ENCODE assay signal across 9 cellular contexts in genomic region chr4:174156239-174156826, GRCh38.
A peak's percentile ranks its signal among the peaks of the same experiment; 100 is the strongest.
DNase-seq lines count a peak whose midpoint lies in the region; ATAC-seq, FAIRE-seq and TF ChIP-seq lines count a peak whose summit lies in the region.
"Had no signal": no experiment of that assay in that cellular context is flagged by ENCODE, and none has a peak within 500 bp of the region (broad histone marks: within the 10 kb centered on the region; RNA-seq: fewer than 3 reads in every experiment).

No MANE protein-coding gene starts in this region.

- no peaks in the 10 kb centered on the region for H4K20me1 ChIP-seq in endothelial cell of umbilical vein (replicated peaks; ENCODE audit: control insufficient read depth, extremely low read depth, insufficient read depth, low read length)

- no peak overlapping the region for H3K4me2 ChIP-seq in endothelial cell of umbilical vein (ENCODE audit: insufficient read depth, low read length)

- no peaks in the 10 kb centered on the region for H3K4me1 ChIP-seq in endothelial cell of umbilical vein (ENCODE audit: control insufficient read depth, extremely low read depth, insufficient read depth, low read length)

- H2AFZ ChIP-seq in endothelial cell of umbilical vein (ENCODE audit: low read depth, low read length): no peak overlapping the region

- DNase-seq in GM04504 (ENCODE audit: low read depth) (peak; percentile 24), HS-5 (ENCODE audit: low read depth) (peak; percentile 29), OCI-M1 (lab: John Stamatoyannopoulos, UW) (peak; percentile 88), endothelial cell of umbilical vein (ENCODE audit: low read depth, low spot score) (peak; percentile 62), neural crest cell (ENCODE audit: low read depth, low spot score) (no peak)
- DNase-seq in activated T-cell treated with anti-CD3 and anti-CD28 coated beads, Interleukin-2, amount 50 U/mL, for 1 hour: no peak

- H3K27ac ChIP-seq in endothelial cell of umbilical vein (ENCODE audit: insufficient read depth, low read depth, low read length): no peak overlapping the region

- no peak for TF ChIP-seq POLR2A in endothelial cell of umbilical vein (IDR thresholded peaks at IDR 0.05; ENCODE audit: low read depth, low read length)

- no peak overlapping the region for H3K4me3 ChIP-seq in endothelial cell of umbilical vein (replicated peaks in 1 of 3; ENCODE audit: insufficient read depth in 1 of 3, low read depth in 1 of 3, low read length in 3 of 3)

- CTCF ChIA-PET in endothelial cell of umbilical vein (lab: Charles Lee): interaction anchor here (1.0 to 2.9 kb wide), 3 partner anchors 650 to 736 kb away, joined by 4 to 10 read pairs (median 4); no protein-coding TSS in a partner anchor

- no peak overlapping the region for H3K9ac ChIP-seq in endothelial cell of umbilical vein (replicated peaks; ENCODE audit: extremely low read depth, insufficient read depth, low read length)

- no peak overlapping the region for H3K4me3 Mint-ChIP-seq in neural crest cell
- H3K4me3 Mint-ChIP-seq: activated naive CD8-positive, alpha-beta T cell had no signal

- peaks cover 9% of the 10 kb centered on the region for H3K4me1 Mint-ChIP-seq in neural crest cell

- FAIRE-seq in endothelial cell of umbilical vein (lab: Jason Lieb, UNC): peak; percentile 8

- no TSS peak for BruUV-seq in endothelial cell of umbilical vein (replicated peaks; lab: Mats Ljungman, UMichigan)

- no peaks in the 10 kb centered on the region for H3K9me1 ChIP-seq in endothelial cell of umbilical vein (replicated peaks; ENCODE audit: control insufficient read depth, extremely low read depth, insufficient read depth, low read length)

- H3K9me3 ChIP-seq in endothelial cell of umbilical vein (replicated peaks; ENCODE audit: control insufficient read depth, insufficient read depth, low read length): no peaks in the 10 kb centered on the region

- dilution Hi-C loops in endothelial cell of umbilical vein (cut with MboI; ENCODE audit: extremely low pct_ligation_motif_present, low sequenced_read_pairs): no loop called here

- H3K27me3 Mint-ChIP-seq in neural crest cell (ENCODE audit: low read depth): peaks cover 66% of the 10 kb centered on the region

- H3K27me3 ChIP-seq in endothelial cell of umbilical vein (ENCODE audit: control insufficient read depth in 2 of 2, insufficient read depth in 2 of 2, low read length in 2 of 2): peaks cover 2 to 8% of the 10 kb centered on the region in 2 experiments

- H3K36me3 Mint-ChIP-seq in neural crest cell (ENCODE audit: low read depth): no peaks in the 10 kb centered on the region
- H3K36me3 Mint-ChIP-seq: activated naive CD8-positive, alpha-beta T cell had no signal

- TF ChIP-seq CTCF in endothelial cell of umbilical vein (IDR thresholded peaks at IDR 0.05; ENCODE audit: extremely low read depth in 1 of 2, insufficient read depth in 1 of 2, low read depth in 1 of 2, low read length in 2 of 2): peak; percentile 14 to 55
- peak; percentile 76 for TF ChIP-seq CTCF in neural crest cell (conservative IDR thresholded peaks at IDR 0.05)

- H3K9me3 Mint-ChIP-seq in neural crest cell: no peaks in the 10 kb centered on the region

- POLR2A ChIA-PET in endothelial cell of umbilical vein (lab: Charles Lee): no interaction called here

- ATAC-seq in GM21619 (IDR thresholded peaks at IDR 0.05; ENCODE audit: unreplicated experiment) (peak; percentile 84), esophagus mucosa (no peak)

- intact Hi-C loops in endothelial cell of umbilical vein (cut with micrococcal nuclease): loop anchor here (1.0 to 2.0 kb wide), 4 partner anchors 163 to 838 kb away; no protein-coding TSS in a partner anchor

- no peak overlapping the region for H3K27ac Mint-ChIP-seq in neural crest cell (ENCODE audit: unreplicated experiment)
- H3K27ac Mint-ChIP-seq: activated naive CD8-positive, alpha-beta T cell had no signal

- no peaks in the 10 kb centered on the region for H3K36me3 ChIP-seq in endothelial cell of umbilical vein (ENCODE audit: control insufficient read depth in 2 of 2, extremely low read depth in 1 of 2, insufficient read depth in 2 of 2, low read length in 2 of 2)

- no peaks in the 10 kb centered on the region for H3K79me2 ChIP-seq in endothelial cell of umbilical vein (ENCODE audit: control insufficient read depth, insufficient read depth, low read length)

TF ChIP-seq in endothelial cell of umbilical vein, 7 proteins besides CTCF, POLR2A, EP300 and RAD21:
- TF ChIP-seq MYC (IDR thresholded peaks at IDR 0.05; ENCODE audit: low read depth, low read length) (no peak), POLR2AphosphoS5 (IDR thresholded peaks at IDR 0.05; ENCODE audit: insufficient read depth, low read depth, low read length) (no peak), GATA2 (IDR thresholded peaks at IDR 0.05; ENCODE audit: insufficient read depth, insufficient read length, low read depth, low read length) (no peak), JUN (IDR thresholded peaks at IDR 0.05; ENCODE audit: borderline replicate concordance, insufficient read depth, insufficient read length, low read depth) (no peak), EZH2 (IDR thresholded peaks at IDR 0.05; ENCODE audit: borderline replicate concordance, low read depth, low read length, severe bottlenecking) (no peak), FOS (IDR thresholded peaks at IDR 0.05; ENCODE audit: borderline replicate concordance, insufficient read depth, low read length) (no peak)
- TF ChIP-seq, protein P1, sequence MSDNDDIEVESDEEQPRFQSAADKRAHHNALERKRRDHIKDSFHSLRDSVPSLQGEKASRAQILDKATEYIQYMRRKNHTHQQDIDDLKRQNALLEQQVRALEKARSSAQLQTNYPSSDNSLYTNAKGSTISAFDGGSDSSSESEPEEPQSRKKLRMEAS (IDR thresholded peaks at IDR 0.05; ENCODE audit: insufficient read depth, insufficient read length): no peak

Comparison
In these comparisons a context has a peak if more than half of its experiments do, and no peak if none do; other contexts are left out.
1. DNase-seq: peak in GM04504 (single experiment), HS-5 (single experiment), OCI-M1 (single experiment) and endothelial cell of umbilical vein (single experiment); none in neural crest cell (single experiment) and activated T-cell treated with anti-CD3 and anti-CD28 coated beads, Interleukin-2, amount 50 U/mL, for 1 hour (single experiment).